In the genomic region with DNA sequence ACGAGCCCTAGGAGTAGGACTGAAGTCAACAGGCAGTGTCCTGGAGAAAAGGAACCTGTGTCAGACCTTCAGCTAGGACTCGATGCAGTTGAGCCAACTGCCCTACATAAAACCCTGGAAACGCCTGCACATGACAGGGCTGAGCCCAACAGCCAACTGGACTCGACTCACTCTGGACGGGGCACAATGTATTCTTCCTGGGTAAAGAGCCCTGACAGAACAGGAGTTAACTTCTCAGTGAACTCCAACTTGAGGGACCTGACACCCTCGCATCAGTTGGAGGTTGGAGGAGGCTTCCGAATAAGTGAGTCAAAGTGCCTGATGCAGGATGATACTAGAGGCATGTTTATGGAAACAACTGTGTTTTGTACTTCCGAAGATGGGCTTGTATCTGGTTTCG, we compare ENCODE assay signal across 2 cellular contexts.
TF ChIP-seq lines count a peak whose summit lies in the region.

No MANE protein-coding gene starts in this region.

TF ChIP-seq in HEK293, 187 proteins besides CTCF, POLR2A, EP300 and RAD21:
- TF ChIP-seq, protein P1, sequence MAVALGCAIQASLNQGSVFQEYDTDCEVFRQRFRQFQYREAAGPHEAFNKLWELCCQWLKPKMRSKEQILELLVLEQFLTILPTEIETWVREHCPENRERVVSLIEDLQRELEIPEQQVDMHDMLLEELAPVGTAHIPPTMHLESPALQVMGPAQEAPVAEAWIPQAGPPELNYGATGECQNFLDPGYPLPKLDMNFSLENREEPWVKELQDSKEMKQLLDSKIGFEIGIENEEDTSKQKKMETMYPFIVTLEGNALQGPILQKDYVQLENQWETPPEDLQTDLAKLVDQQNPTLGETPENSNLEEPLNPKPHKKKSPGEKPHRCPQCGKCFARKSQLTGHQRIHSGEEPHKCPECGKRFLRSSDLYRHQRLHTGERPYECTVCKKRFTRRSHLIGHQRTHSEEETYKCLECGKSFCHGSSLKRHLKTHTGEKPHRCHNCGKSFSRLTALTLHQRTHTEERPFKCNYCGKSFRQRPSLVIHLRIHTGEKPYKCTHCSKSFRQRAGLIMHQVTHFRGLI (tag by site-specific recombination; IDR thresholded peaks at IDR 0.05) = 0 out of 2 replicates have a peak, but pooled peaks have one; percentile 34
- TF ChIP-seq ZNF169 (tag by site-specific recombination; IDR thresholded peaks at IDR 0.05) = no peak

TF ChIP-seq in GM12878, 131 proteins besides CTCF, POLR2A, EP300 and RAD21:
- no peak for TF ChIP-seq CHD1 (IDR thresholded peaks at IDR 0.05; ENCODE audit: low read depth, low read length)
- peak; percentile 61 for TF ChIP-seq POLR2AphosphoS5 (IDR thresholded peaks at IDR 0.05; ENCODE audit: low read length)
